Comparison of ENCODE assay signal across 18 cellular contexts in the genomic region with DNA sequence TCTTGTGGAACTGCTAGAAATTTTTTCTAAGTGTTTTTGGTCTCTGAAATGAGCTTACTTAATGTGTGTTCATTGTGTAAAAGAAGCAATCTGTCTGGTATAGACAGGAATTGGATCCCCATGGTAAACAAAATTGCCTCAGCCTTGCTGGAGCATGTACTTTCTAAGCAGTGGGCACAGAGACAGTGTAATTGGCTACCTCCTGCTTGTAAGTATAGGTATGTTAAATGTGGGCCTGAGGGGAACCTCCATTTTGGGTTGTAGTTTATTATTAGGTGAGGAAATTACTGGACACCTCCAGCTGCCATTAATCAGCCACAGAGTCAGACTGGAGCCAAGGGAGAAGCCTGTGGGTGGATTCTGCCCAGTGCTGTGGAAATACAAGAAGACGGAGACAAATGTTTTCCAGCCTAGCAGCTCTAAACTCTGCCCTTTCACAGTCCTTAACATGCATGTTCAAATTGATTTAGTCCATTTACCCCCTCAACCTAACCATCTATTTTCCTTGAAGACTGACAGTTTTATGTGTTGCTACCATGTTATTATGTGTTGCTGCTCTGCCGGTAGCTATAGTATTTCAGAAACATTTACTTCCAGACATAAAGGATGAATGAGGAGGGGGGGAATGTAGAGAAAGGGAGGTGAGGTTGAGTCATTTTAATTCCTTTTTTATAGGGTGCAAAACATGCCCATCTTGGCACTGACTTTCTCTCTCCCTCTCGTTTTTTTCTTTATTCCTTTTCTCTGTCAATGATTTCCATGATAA.
DNase-seq lines count a peak whose midpoint lies in the region; ATAC-seq and TF ChIP-seq lines count a peak whose summit lies in the region.
"Had no signal": no experiment of that assay in that cellular context is flagged by ENCODE, and none has a peak within 500 bp of the region (broad histone marks: within the 10 kb centered on the region; RNA-seq: fewer than 3 reads in every experiment).

No MANE protein-coding gene starts in this region.

- no peak overlapping the region for H3K27ac Mint-ChIP-seq in neural progenitor cell
- no peak overlapping the region for H3K27ac Mint-ChIP-seq in T-helper 2 cell treated with Interferon-gamma antibody and Interleukin-4, amounts not matched to agents 5 μg/mL and 100 μg/mL, for 36 hours
- H3K27ac Mint-ChIP-seq: activated CD4-positive, alpha-beta T cell treated with anti-CD3 and anti-CD28 coated beads for 36 hours; activated naive CD4-positive, alpha-beta T cell treated with anti-CD3 and anti-CD28 coated beads for 36 hours had no signal

- no peaks in the 10 kb centered on the region for H3K36me3 Mint-ChIP-seq in neural progenitor cell
- no peaks in the 10 kb centered on the region for H3K36me3 Mint-ChIP-seq in T-helper 2 cell treated with Interferon-gamma antibody and Interleukin-4, amounts not matched to agents 5 μg/mL and 100 μg/mL, for 36 hours (ENCODE audit: low read depth)
- H3K36me3 Mint-ChIP-seq: CD4-positive, alpha-beta memory T cell had no signal

- TF ChIP-seq CTCF in AG10803 (conservative IDR thresholded peaks at IDR 0.05; ENCODE audit: low read length) = no peak
- no peak for TF ChIP-seq CTCF in left ventricle myocardium inferior (IDR thresholded peaks at IDR 0.05; ENCODE audit: borderline replicate concordance)
- no peak for TF ChIP-seq CTCF in neural progenitor cell (IDR thresholded peaks at IDR 0.05)

- H3K36me3 ChIP-seq in left ventricle myocardium inferior (no peaks in the 10 kb centered on the region), neural progenitor cell (no peaks in the 10 kb centered on the region)
- H3K36me3 ChIP-seq: lower lobe of right lung, spleen had no signal

- H3K27ac ChIP-seq in left ventricle myocardium inferior (replicated peaks) = peak overlapping the region; percentile 45
- H3K27ac ChIP-seq in neural progenitor cell = no peak overlapping the region
- H3K27ac ChIP-seq: lower lobe of right lung had no signal

- peaks cover 23% of the 10 kb centered on the region for H3K4me1 Mint-ChIP-seq in neural progenitor cell
- no peaks in the 10 kb centered on the region for H3K4me1 Mint-ChIP-seq in T-helper 2 cell treated with Interferon-gamma antibody and Interleukin-4, amounts not matched to agents 5 μg/mL and 100 μg/mL, for 36 hours (ENCODE audit: low read depth)
- H3K4me1 Mint-ChIP-seq: activated CD4-positive, alpha-beta T cell treated with anti-CD3 and anti-CD28 coated beads for 36 hours; CD4-positive, alpha-beta memory T cell had no signal

- intact Hi-C loops in left ventricle myocardium inferior (cut with micrococcal nuclease) = no loop called here

- H2AFZ ChIP-seq in neural progenitor cell (replicated peaks) = peak overlapping the region; percentile 28

- H3K27me3 Mint-ChIP-seq in neural progenitor cell (ENCODE audit: insufficient read depth, low read depth) = peaks cover 3% of the 10 kb centered on the region
- no peaks in the 10 kb centered on the region for H3K27me3 Mint-ChIP-seq in T-helper 2 cell treated with Interferon-gamma antibody and Interleukin-4, amounts not matched to agents 5 μg/mL and 100 μg/mL, for 36 hours (ENCODE audit: low read depth)
- H3K27me3 Mint-ChIP-seq: CD4-positive, alpha-beta memory T cell had no signal

- no peaks in the 10 kb centered on the region for H3F3A ChIP-seq in neural progenitor cell (ENCODE audit: low read depth)

- no peak overlapping the region for H3K4me3 Mint-ChIP-seq in neural progenitor cell
- H3K4me3 Mint-ChIP-seq in T-helper 2 cell treated with Interferon-gamma antibody and Interleukin-4, amounts not matched to agents 5 μg/mL and 100 μg/mL, for 36 hours = no peak overlapping the region
- H3K4me3 Mint-ChIP-seq: activated CD4-positive, alpha-beta T cell treated with anti-CD3 and anti-CD28 coated beads for 36 hours; activated naive CD4-positive, alpha-beta T cell treated with anti-CD3 and anti-CD28 coated beads for 36 hours; CD4-positive, alpha-beta memory T cell had no signal

- H3K4me2 ChIP-seq in neural progenitor cell = no peak overlapping the region

- H3K4me1 ChIP-seq in left ventricle myocardium inferior (peaks cover 31% of the 10 kb centered on the region), neural progenitor cell (peaks cover under 1% of the 10 kb centered on the region)
- H3K4me1 ChIP-seq: lower lobe of right lung, spleen had no signal

- no peak overlapping the region for H3K4me3 ChIP-seq in AG10803 (ENCODE audit: low read length)
- no peak overlapping the region for H3K4me3 ChIP-seq in left ventricle myocardium inferior
- H3K4me3 ChIP-seq in neural progenitor cell = no peak overlapping the region
- H3K4me3 ChIP-seq: lower lobe of right lung, spleen had no signal

- H3K9me3 ChIP-seq in left ventricle myocardium inferior (replicated peaks) = peaks cover 4% of the 10 kb centered on the region
- no peaks in the 10 kb centered on the region for H3K9me3 ChIP-seq in neural progenitor cell (ENCODE audit: low read depth)
- H3K9me3 ChIP-seq: lower lobe of right lung had no signal

- no peaks in the 10 kb centered on the region for H4K20me1 ChIP-seq in neural progenitor cell (ENCODE audit: low read depth)

- peaks cover 12% of the 10 kb centered on the region for H3K9me3 Mint-ChIP-seq in neural progenitor cell
- no peaks in the 10 kb centered on the region for H3K9me3 Mint-ChIP-seq in T-helper 2 cell treated with Interferon-gamma antibody and Interleukin-4, amounts not matched to agents 5 μg/mL and 100 μg/mL, for 36 hours
- H3K9me3 Mint-ChIP-seq: activated naive CD4-positive, alpha-beta T cell treated with anti-CD3 and anti-CD28 coated beads for 36 hours had no signal

- no peaks in the 10 kb centered on the region for H3K79me2 ChIP-seq in neural progenitor cell (ENCODE audit: low read depth)

- DNase-seq in AG10803 (ENCODE audit: low read depth) (peak; percentile 14), NCI-H2227 treated with DMSO at 0.1 percent for 48 hours (lab: John Stamatoyannopoulos, UW) (peak; percentile 72), left ventricle myocardium inferior (no peak), neural progenitor cell (ENCODE audit: low spot score) (no peak), HCEC 1CT (no peak)
- no peak for DNase-seq in T-helper 2 cell treated with Interferon-gamma antibody and Interleukin-4, amounts not matched to agents 5 μg/mL and 100 μg/mL, for 36 hours (ENCODE audit: low spot score)
- DNase-seq: activated CD4-positive, alpha-beta T cell treated with anti-CD3 and anti-CD28 coated beads for 36 hours; activated naive CD4-positive, alpha-beta T cell treated with anti-CD3 and anti-CD28 coated beads for 36 hours; CD4-positive, alpha-beta memory T cell; effector CD4-positive, alpha-beta T cell; GOT3; lower lobe of right lung; NCI-H2171; spleen; stimulated activated naive CD4-positive, alpha-beta T cell; T1000 had no signal

- H3K27me3 ChIP-seq in left ventricle myocardium inferior (ENCODE audit: low read depth) = no peaks in the 10 kb centered on the region
- H3K27me3 ChIP-seq in neural progenitor cell = no peaks in the 10 kb centered on the region
- H3K27me3 ChIP-seq: spleen had no signal

- ATAC-seq in HG02852 (IDR thresholded peaks at IDR 0.05; ENCODE audit: unreplicated experiment) (no peak), GM18511 (IDR thresholded peaks at IDR 0.05; ENCODE audit: unreplicated experiment) (no peak)
- ATAC-seq: activated CD4-positive, alpha-beta T cell treated with anti-CD3 and anti-CD28 coated beads for 36 hours had no signal

- H3K9ac ChIP-seq in neural progenitor cell = no peak overlapping the region

Comparison
In these comparisons a context has a peak if more than half of its experiments do, and no peak if none do; other contexts are left out.
1. DNase-seq: peak in AG10803 (single experiment) and NCI-H2227 treated with DMSO at 0.1 percent for 48 hours (single experiment); none in left ventricle myocardium inferior (single experiment), neural progenitor cell (single experiment), T-helper 2 cell treated with Interferon-gamma antibody and Interleukin-4, amounts not matched to agents 5 μg/mL and 100 μg/mL, for 36 hours (single experiment) and HCEC 1CT (single experiment).